In the genomic region with DNA sequence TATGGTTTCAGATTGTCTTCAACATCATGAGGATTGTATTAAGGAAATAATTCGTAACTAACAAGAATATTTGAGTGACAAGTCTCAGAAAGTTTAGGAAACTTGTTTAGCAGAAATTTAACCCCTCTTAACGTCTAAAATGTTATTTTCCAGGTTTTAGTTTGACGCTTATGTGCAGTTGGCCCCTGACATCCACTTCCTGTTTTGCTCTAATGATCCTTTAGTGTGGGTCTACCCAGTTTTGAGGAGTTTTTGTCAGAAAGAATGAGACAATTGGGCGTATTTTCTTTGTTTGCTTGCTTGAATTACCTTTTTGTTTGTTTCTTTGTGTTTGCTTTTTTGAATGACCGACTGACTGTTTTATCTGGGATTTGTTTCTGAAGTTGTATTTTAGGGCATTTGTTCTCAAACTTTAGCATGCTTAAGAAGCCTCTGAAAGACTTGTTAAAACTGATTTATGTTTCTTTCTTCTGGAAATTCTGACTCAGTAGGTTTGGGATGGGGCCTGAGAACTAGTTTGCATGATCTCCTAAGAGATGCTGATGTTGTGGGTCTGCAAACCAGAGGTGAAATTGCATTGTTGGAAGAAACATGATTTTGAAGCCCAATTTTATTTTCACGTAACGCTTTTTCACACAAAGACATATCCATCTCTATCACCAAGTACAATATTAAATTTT, we compare ENCODE assay signal across 23 cellular contexts. TPM values are rescaled to one million over a fixed set of nuclear protein-coding genes. Genes with fewer than 3 reads are reported as not detected.
DNase-seq lines count a peak whose midpoint lies in the region; ATAC-seq and TF ChIP-seq lines count a peak whose summit lies in the region.
"Had no signal": no experiment of that assay in that cellular context is flagged by ENCODE, and none has a peak within 500 bp of the region (broad histone marks: within the 10 kb centered on the region; RNA-seq: fewer than 3 reads in every experiment).

No MANE protein-coding gene starts in this region.

- H3K4me1 Mint-ChIP-seq in CD4-positive, CD25-positive, alpha-beta regulatory T cell, result peaks cover 5 to 52% (median 19%) of the 10 kb centered on the region in 4 donors
- H3K4me1 Mint-ChIP-seq in H9 (peaks cover 26 to 32% of the 10 kb centered on the region in 2 experiments), neural crest cell (peaks cover 27% of the 10 kb centered on the region)
- H3K4me1 Mint-ChIP-seq: CD14-positive monocyte had no signal

- 100% methylated on average over 2 of the region's 7 CpGs for WGBS in H9 (ENCODE audit: extremely low coverage, insufficient read length, low lambda C conversion rate)

- peak in 1 of 3 donors; percentile 45 for DNase-seq in CD4-positive, CD25-positive, alpha-beta regulatory T cell
- DNase-seq in H9 (no peak), amniotic epithelial cell (ENCODE audit: low read depth) (peak; percentile 28), neural crest cell (ENCODE audit: low read depth, low spot score) (no peak), KBM-7 (no peak), foreskin keratinocyte (no peak), Kasumi-1 (lab: John Stamatoyannopoulos, UW) (no peak)
- DNase-seq: activated CD4-positive, CD25-positive, alpha-beta regulatory T cell; activated CD8-positive, alpha-beta T cell treated with anti-CD3 and anti-CD28 coated beads for 36 hours; activated T-cell treated with anti-CD3 and anti-CD28 coated beads for 4 hours; amygdala; DMS 273 treated with DMSO at 0.1 percent for 48 hours; GF-D8; NCI-H1436 treated with DMSO at 0.1 percent for 48 hours; NCI-H526; stimulated activated CD4-positive, alpha-beta T cell treated with anti-CD3 and anti-CD28 coated beads, Interleukin-1b, Interleukin-23, amount 100 ng/mL, for 48 hours; substantia nigra; upper lobe of right lung had no signal

- no peak overlapping the region for H4K5ac ChIP-seq in H9 (ENCODE audit: insufficient read length, low read depth, low read length)

- H2BK5ac ChIP-seq in H9 (ENCODE audit: insufficient read length, low read length), result no peak overlapping the region

- H3K4me2 ChIP-seq in H9 (ENCODE audit: insufficient read depth, insufficient read length, low read length), result no peak overlapping the region

- peak; percentile 35 to 44 for ATAC-seq in CD4-positive, CD25-positive, alpha-beta regulatory T cell (ENCODE audit: low read depth in 2 of 2)
- no peak for ATAC-seq in foreskin keratinocyte
- ATAC-seq in HG03045 (IDR thresholded peaks at IDR 0.05; ENCODE audit: unreplicated experiment), result no peak
- ATAC-seq: activated CD8-positive, alpha-beta T cell treated with anti-CD3 and anti-CD28 coated beads for 36 hours; HepG2; left lung; upper lobe of right lung had no signal

- H3K36me3 Mint-ChIP-seq in CD4-positive, CD25-positive, alpha-beta regulatory T cell, result peaks cover 8% of the 10 kb centered on the region
- H3K36me3 Mint-ChIP-seq in H9 (ENCODE audit: insufficient read depth in 1 of 3, low read depth in 3 of 3), result peaks cover 8 to 22% (median 21%) of the 10 kb centered on the region in 3 experiments; a peak in 6 of 7 replicates
- peaks cover 17% of the 10 kb centered on the region for H3K36me3 Mint-ChIP-seq in neural crest cell (ENCODE audit: low read depth)
- H3K36me3 Mint-ChIP-seq: CD14-positive monocyte had no signal

- H3K27me3 ChIP-seq in CD4-positive, CD25-positive, alpha-beta regulatory T cell (ENCODE audit: control insufficient read depth, insufficient read depth, low read length), result no peaks in the 10 kb centered on the region
- H3K27me3 ChIP-seq in H9 (ENCODE audit: insufficient read depth, low read length), result no peaks in the 10 kb centered on the region
- no peaks in the 10 kb centered on the region for H3K27me3 ChIP-seq in foreskin keratinocyte
- H3K27me3 ChIP-seq: left lung, upper lobe of right lung had no signal

- H3K79me1 ChIP-seq in H9 (ENCODE audit: insufficient read depth, low read depth, low read length, poor library complexity, severe bottlenecking), result no peaks in the 10 kb centered on the region

- no peaks in the 10 kb centered on the region for H3K79me2 ChIP-seq in H9 (ENCODE audit: insufficient read depth, low read length)

- H3K27me3 Mint-ChIP-seq in CD4-positive, CD25-positive, alpha-beta regulatory T cell, result no peaks in the 10 kb centered on the region
- H3K27me3 Mint-ChIP-seq in H9 (ENCODE audit: low read depth) (no peaks in the 10 kb centered on the region), neural crest cell (ENCODE audit: low read depth) (no peaks in the 10 kb centered on the region)
- H3K27me3 Mint-ChIP-seq: activated CD8-positive, alpha-beta T cell treated with anti-CD3 and anti-CD28 coated beads for 36 hours; dendritic cell treated with granulocyte-macrophage colony-stimulating factor and Interleukin-4, amounts not matched to agents 40 ng/mL and 50 ng/mL, for 4 days had no signal

- H2BK120ac ChIP-seq in H9 (ENCODE audit: low read depth, low read length, poor library complexity, severe bottlenecking), result no peak overlapping the region

- H3K27ac Mint-ChIP-seq in CD4-positive, CD25-positive, alpha-beta regulatory T cell, result peak overlapping the region; percentile 72 to 98 (median 82)
- H3K27ac Mint-ChIP-seq in H9 (peak overlapping the region in 2 of 3 experiments; percentile 62 to 86; a peak in 4 of 7 replicates), neural crest cell (ENCODE audit: unreplicated experiment) (peak overlapping the region; percentile 81)
- H3K27ac Mint-ChIP-seq: activated CD8-positive, alpha-beta T cell treated with anti-CD3 and anti-CD28 coated beads for 36 hours; CD14-positive monocyte; dendritic cell treated with granulocyte-macrophage colony-stimulating factor and Interleukin-4, amounts not matched to agents 40 ng/mL and 50 ng/mL, for 4 days had no signal

- H3K14ac ChIP-seq in H9 (ENCODE audit: insufficient read depth, low read length), result no peak overlapping the region

- no peak overlapping the region for H2BK20ac ChIP-seq in H9 (ENCODE audit: low read depth, low read length, poor library complexity, severe bottlenecking)

- H3K23ac ChIP-seq in H9 (ENCODE audit: insufficient read length, low read depth, low read length), result no peak overlapping the region

- no peak overlapping the region for H2AFZ ChIP-seq in H9 (ENCODE audit: low read length)

- H3K9me3 Mint-ChIP-seq in CD4-positive, CD25-positive, alpha-beta regulatory T cell, result peaks cover 0 to 10% (median 2%) of the 10 kb centered on the region in 7 donors
- peaks cover 9 to 11% of the 10 kb centered on the region in 2 experiments; a peak in 4 of 5 replicates for H3K9me3 Mint-ChIP-seq in H9
- H3K9me3 Mint-ChIP-seq in neural crest cell, result peaks cover 10% of the 10 kb centered on the region
- H3K9me3 Mint-ChIP-seq: activated CD8-positive, alpha-beta T cell treated with anti-CD3 and anti-CD28 coated beads for 36 hours had no signal

- no peak overlapping the region for H3T11ph ChIP-seq in H9 (ENCODE audit: low read length)

- no peaks in the 10 kb centered on the region for H4K20me1 ChIP-seq in H9 (ENCODE audit: control insufficient read depth, insufficient read depth, insufficient read length)

- no peak overlapping the region for H3K56ac ChIP-seq in H9 (ENCODE audit: insufficient read length, low read depth, low read length)

- in situ Hi-C loops in KBM-7 (cut with MboI; ENCODE audit: low pct_unique_long_range_greater_than_20kb, low sequenced_read_pairs), result no loop called here

- no peak overlapping the region for H3K9ac ChIP-seq in H9 (ENCODE audit: extremely low read depth, insufficient read length, low read length)

- peak overlapping the region; percentile 38 for H3K4me3 ChIP-seq in CD4-positive, CD25-positive, alpha-beta regulatory T cell (ENCODE audit: low read depth, low read length)
- H3K4me3 ChIP-seq: left lung, upper lobe of right lung had no signal

- H3K27ac ChIP-seq in CD4-positive, CD25-positive, alpha-beta regulatory T cell (ENCODE audit: insufficient read depth, low read length, poor library complexity, severe bottlenecking), result peak overlapping the region; percentile 39
- H3K27ac ChIP-seq in H9 (ENCODE audit: insufficient read length, low read depth, low read length), result no peak overlapping the region
- no peak overlapping the region for H3K27ac ChIP-seq in foreskin keratinocyte
- H3K27ac ChIP-seq: left lung, upper lobe of right lung had no signal

- H3K18ac ChIP-seq in H9 (ENCODE audit: insufficient read length, low read depth, low read length), result no peak overlapping the region

- H2BK15ac ChIP-seq in H9 (ENCODE audit: low read depth, low read length), result no peak overlapping the region

- H2BK12ac ChIP-seq in H9 (ENCODE audit: insufficient read length, low read depth, low read length), result no peak overlapping the region

- TF ChIP-seq CTCF in H9 (conservative IDR thresholded peaks at IDR 0.05) (no peak), neural crest cell (conservative IDR thresholded peaks at IDR 0.05) (no peak), foreskin keratinocyte (conservative IDR thresholded peaks at IDR 0.05) (no peak)

- H3K9me3 ChIP-seq in CD4-positive, CD25-positive, alpha-beta regulatory T cell (ENCODE audit: control insufficient read depth in 2 of 2, low read length in 2 of 2), result no peaks in the 10 kb centered on the region
- no peaks in the 10 kb centered on the region for H3K9me3 ChIP-seq in H9 (ENCODE audit: control insufficient read depth, low read depth, low read length)
- H3K9me3 ChIP-seq: left lung, upper lobe of right lung had no signal

- H4K91ac ChIP-seq in H9 (ENCODE audit: insufficient read length, low read depth, low read length), result no peak overlapping the region

- no peaks in the 10 kb centered on the region for H3K4me1 ChIP-seq in CD4-positive, CD25-positive, alpha-beta regulatory T cell (ENCODE audit: control insufficient read depth, insufficient read depth, low read length, poor library complexity, severe bottlenecking)
- H3K4me1 ChIP-seq in H9 (ENCODE audit: insufficient read depth, low read length) (no peaks in the 10 kb centered on the region), foreskin keratinocyte (no peaks in the 10 kb centered on the region)
- H3K4me1 ChIP-seq: left lung, upper lobe of right lung had no signal

- H3K23me2 ChIP-seq in H9 (ENCODE audit: insufficient read length, low read depth, low read length, poor library complexity, severe bottlenecking), result no peaks in the 10 kb centered on the region

- H4K8ac ChIP-seq in H9 (replicated peaks; ENCODE audit: insufficient read length, low read depth, low read length), result no peak overlapping the region

- no peak overlapping the region for H3K4ac ChIP-seq in H9 (ENCODE audit: low read depth, low read length)

- H2AK5ac ChIP-seq in H9 (ENCODE audit: insufficient read length, low read length), result no peak overlapping the region

- no peaks in the 10 kb centered on the region for H3K36me3 ChIP-seq in CD4-positive, CD25-positive, alpha-beta regulatory T cell (ENCODE audit: control insufficient read depth, insufficient read depth, low read length)
- H3K36me3 ChIP-seq: left lung, upper lobe of right lung had no signal

- peak overlapping the region in 3 of 4 donors; percentile 31 to 82 (median 48) for H3K4me3 Mint-ChIP-seq in CD4-positive, CD25-positive, alpha-beta regulatory T cell
- H3K4me3 Mint-ChIP-seq in H9 (no peak overlapping the region), neural crest cell (peak overlapping the region; percentile 12)
- H3K4me3 Mint-ChIP-seq: activated CD8-positive, alpha-beta T cell treated with anti-CD3 and anti-CD28 coated beads for 36 hours; CD14-positive monocyte; dendritic cell treated with granulocyte-macrophage colony-stimulating factor and Interleukin-4, amounts not matched to agents 40 ng/mL and 50 ng/mL, for 4 days had no signal

RNA-seq across cellular contexts. Expression of gene RBMS3, which starts 20.6 kb away (rescaled TPM):
- 5.9 TPM for total RNA-seq in CD4-positive, CD25-positive, alpha-beta regulatory T cell
- 10 to 100 TPM in 1 of 4 donors, 1 to 10 TPM in 3; 5.2 to 18.8 (median 9.0) TPM for polyA plus RNA-seq in CD4-positive, CD25-positive, alpha-beta regulatory T cell
- total RNA-seq in H9 (2021) (7.3 and 8.1 TPM in 2 replicates), neural crest cell (34.5 and 35.4 TPM in 2 replicates), foreskin keratinocyte (9.6 and 11.1 TPM in 2 replicates)
- 1.8 and 3.0 TPM in 2 replicates for polyA plus RNA-seq in foreskin keratinocyte
- total RNA-seq: HepG2 had no signal
- polyA plus RNA-seq: CD14-positive monocyte, HepG2 had no signal

Comparison
In these comparisons a context has a peak if more than half of its experiments do, and no peak if none do; other contexts are left out.
1. ATAC-seq: peak in CD4-positive, CD25-positive, alpha-beta regulatory T cell (2 of 2); none in foreskin keratinocyte (single experiment) and HG03045 (single experiment).
2. H3K4me3 Mint-ChIP-seq: peak in CD4-positive, CD25-positive, alpha-beta regulatory T cell (3 of 4) and neural crest cell (single experiment); none in H9 (0 of 2).
3. Peak in every context shown above with its lines, with median percentiles within 50 percentile points of each other: H3K27ac Mint-ChIP-seq.